ENCODE assay signal across 1 cellular context in genomic region chr17:33389506-33390141, GRCh38.
TF ChIP-seq lines count a peak whose summit lies in the region.

No MANE protein-coding gene starts in this region.

TF ChIP-seq in K562, 482 proteins besides CTCF, POLR2A, EP300 and RAD21 (continued from another document):
- no peak for TF ChIP-seq USF1 (CRISPR knock-in tag; IDR thresholded peaks at IDR 0.05)
- TF ChIP-seq RBM39 (optimal IDR thresholded peaks at IDR 0.05; ENCODE audit: low read depth, low read length) = no peak
- TF ChIP-seq JUNB (CRISPR knock-in tag; conservative IDR thresholded peaks at IDR 0.05) = no peak
- TF ChIP-seq, protein P1, sequence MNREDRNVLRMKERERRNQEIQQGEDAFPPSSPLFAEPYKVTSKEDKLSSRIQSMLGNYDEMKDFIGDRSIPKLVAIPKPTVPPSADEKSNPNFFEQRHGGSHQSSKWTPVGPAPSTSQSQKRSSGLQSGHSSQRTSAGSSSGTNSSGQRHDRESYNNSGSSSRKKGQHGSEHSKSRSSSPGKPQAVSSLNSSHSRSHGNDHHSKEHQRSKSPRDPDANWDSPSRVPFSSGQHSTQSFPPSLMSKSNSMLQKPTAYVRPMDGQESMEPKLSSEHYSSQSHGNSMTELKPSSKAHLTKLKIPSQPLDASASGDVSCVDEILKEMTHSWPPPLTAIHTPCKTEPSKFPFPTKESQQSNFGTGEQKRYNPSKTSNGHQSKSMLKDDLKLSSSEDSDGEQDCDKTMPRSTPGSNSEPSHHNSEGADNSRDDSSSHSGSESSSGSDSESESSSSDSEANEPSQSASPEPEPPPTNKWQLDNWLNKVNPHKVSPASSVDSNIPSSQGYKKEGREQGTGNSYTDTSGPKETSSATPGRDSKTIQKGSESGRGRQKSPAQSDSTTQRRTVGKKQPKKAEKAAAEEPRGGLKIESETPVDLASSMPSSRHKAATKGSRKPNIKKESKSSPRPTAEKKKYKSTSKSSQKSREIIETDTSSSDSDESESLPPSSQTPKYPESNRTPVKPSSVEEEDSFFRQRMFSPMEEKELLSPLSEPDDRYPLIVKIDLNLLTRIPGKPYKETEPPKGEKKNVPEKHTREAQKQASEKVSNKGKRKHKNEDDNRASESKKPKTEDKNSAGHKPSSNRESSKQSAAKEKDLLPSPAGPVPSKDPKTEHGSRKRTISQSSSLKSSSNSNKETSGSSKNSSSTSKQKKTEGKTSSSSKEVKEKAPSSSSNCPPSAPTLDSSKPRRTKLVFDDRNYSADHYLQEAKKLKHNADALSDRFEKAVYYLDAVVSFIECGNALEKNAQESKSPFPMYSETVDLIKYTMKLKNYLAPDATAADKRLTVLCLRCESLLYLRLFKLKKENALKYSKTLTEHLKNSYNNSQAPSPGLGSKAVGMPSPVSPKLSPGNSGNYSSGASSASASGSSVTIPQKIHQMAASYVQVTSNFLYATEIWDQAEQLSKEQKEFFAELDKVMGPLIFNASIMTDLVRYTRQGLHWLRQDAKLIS (CRISPR knock-in tag; IDR thresholded peaks at IDR 0.05) = no peak
- no peak for TF ChIP-seq SMARCA5 (IDR thresholded peaks at IDR 0.05)
- no peak for TF ChIP-seq BMI1 (IDR thresholded peaks at IDR 0.05; ENCODE audit: low read length)
- TF ChIP-seq, protein P2, sequence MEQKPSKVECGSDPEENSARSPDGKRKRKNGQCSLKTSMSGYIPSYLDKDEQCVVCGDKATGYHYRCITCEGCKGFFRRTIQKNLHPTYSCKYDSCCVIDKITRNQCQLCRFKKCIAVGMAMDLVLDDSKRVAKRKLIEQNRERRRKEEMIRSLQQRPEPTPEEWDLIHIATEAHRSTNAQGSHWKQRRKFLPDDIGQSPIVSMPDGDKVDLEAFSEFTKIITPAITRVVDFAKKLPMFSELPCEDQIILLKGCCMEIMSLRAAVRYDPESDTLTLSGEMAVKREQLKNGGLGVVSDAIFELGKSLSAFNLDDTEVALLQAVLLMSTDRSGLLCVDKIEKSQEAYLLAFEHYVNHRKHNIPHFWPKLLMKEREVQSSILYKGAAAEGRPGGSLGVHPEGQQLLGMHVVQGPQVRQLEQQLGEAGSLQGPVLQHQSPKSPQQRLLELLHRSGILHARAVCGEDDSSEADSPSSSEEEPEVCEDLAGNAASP (IDR thresholded peaks at IDR 0.05) = no peak
- no peak for TF ChIP-seq ZNF717 (CRISPR knock-in tag; IDR thresholded peaks at IDR 0.05)
- no peak for TF ChIP-seq TFAM (CRISPR knock-in tag; conservative IDR thresholded peaks at IDR 0.05)
- TF ChIP-seq, protein P3, sequence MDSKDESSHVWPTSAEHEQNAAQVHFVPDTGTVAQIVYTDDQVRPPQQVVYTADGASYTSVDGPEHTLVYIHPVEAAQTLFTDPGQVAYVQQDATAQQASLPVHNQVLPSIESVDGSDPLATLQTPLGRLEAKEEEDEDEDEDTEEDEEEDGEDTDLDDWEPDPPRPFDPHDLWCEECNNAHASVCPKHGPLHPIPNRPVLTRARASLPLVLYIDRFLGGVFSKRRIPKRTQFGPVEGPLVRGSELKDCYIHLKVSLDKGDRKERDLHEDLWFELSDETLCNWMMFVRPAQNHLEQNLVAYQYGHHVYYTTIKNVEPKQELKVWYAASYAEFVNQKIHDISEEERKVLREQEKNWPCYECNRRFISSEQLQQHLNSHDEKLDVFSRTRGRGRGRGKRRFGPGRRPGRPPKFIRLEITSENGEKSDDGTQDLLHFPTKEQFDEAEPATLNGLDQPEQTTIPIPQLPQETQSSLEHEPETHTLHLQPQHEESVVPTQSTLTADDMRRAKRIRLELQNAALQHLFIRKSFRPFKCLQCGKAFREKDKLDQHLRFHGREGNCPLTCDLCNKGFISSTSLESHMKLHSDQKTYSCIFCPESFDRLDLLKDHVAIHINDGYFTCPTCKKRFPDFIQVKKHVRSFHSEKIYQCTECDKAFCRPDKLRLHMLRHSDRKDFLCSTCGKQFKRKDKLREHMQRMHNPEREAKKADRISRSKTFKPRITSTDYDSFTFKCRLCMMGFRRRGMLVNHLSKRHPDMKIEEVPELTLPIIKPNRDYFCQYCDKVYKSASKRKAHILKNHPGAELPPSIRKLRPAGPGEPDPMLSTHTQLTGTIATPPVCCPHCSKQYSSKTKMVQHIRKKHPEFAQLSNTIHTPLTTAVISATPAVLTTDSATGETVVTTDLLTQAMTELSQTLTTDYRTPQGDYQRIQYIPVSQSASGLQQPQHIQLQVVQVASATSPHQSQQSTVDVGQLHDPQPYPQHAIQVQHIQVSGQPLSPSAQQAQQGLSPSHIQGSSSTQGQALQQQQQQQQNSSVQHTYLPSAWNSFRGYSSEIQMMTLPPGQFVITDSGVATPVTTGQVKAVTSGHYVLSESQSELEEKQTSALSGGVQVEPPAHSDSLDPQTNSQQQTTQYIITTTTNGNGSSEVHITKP (IDR thresholded peaks at IDR 0.05; ENCODE audit: partially characterized antibody) = no peak
- TF ChIP-seq NUFIP1 (IDR thresholded peaks at IDR 0.05; ENCODE audit: partially characterized antibody) = no peak
